10 cellular contexts compared by ENCODE assay signal in genomic region chr4:81214144-81214517, GRCh38. TPM values are rescaled to one million over a fixed set of nuclear protein-coding genes. Genes with fewer than 3 reads are reported as not detected.
DNase-seq lines count a peak whose midpoint lies in the region; ATAC-seq and TF ChIP-seq lines count a peak whose summit lies in the region.
"Had no signal": no experiment of that assay in that cellular context is flagged by ENCODE, and none has a peak within 500 bp of the region (broad histone marks: within the 10 kb centered on the region; RNA-seq: fewer than 3 reads in every experiment).

No MANE protein-coding gene starts in this region.

- H3K27me3 Mint-ChIP-seq in T-helper 1 cell treated with Interleukin-12 subunit alpha and Interleukin-12 subunit beta and Interleukin-4 antibody, amounts not matched to agents 30 μg/mL and 1 μg/mL, for 36 hours (ENCODE audit: low read depth) = peaks cover 34% of the 10 kb centered on the region
- H3K27me3 Mint-ChIP-seq in stimulated activated naive CD8-positive, alpha-beta T cell treated with anti-CD3 and anti-CD28 coated beads, Interleukin-15, amount 100 ng/mL, for 72 hours = peaks cover 46% of the 10 kb centered on the region

- H3K9me3 Mint-ChIP-seq in T-helper 1 cell treated with Interleukin-12 subunit alpha and Interleukin-12 subunit beta and Interleukin-4 antibody, amounts not matched to agents 30 μg/mL and 1 μg/mL, for 36 hours = no peaks in the 10 kb centered on the region
- no peaks in the 10 kb centered on the region for H3K9me3 Mint-ChIP-seq in stimulated activated naive CD8-positive, alpha-beta T cell treated with anti-CD3 and anti-CD28 coated beads, Interleukin-15, amount 100 ng/mL, for 72 hours

- intact Hi-C loops in ascending aorta (cut with DNase I) = no loop called here

- H3K27ac ChIP-seq in ascending aorta = no peak overlapping the region

- H3K4me1 ChIP-seq in ascending aorta = peaks cover 0 to 4% of the 10 kb centered on the region in 2 donors

- H3K9me3 ChIP-seq in ascending aorta (no peaks in the 10 kb centered on the region), iPS-18c (ENCODE audit: control insufficient read depth, insufficient read depth, low read length) (peaks cover under 1% of the 10 kb centered on the region)

- H3K4me1 Mint-ChIP-seq in T-helper 1 cell treated with Interleukin-12 subunit alpha and Interleukin-12 subunit beta and Interleukin-4 antibody, amounts not matched to agents 30 μg/mL and 1 μg/mL, for 36 hours (ENCODE audit: low read depth) = peaks cover 1% of the 10 kb centered on the region
- H3K4me1 Mint-ChIP-seq in stimulated activated naive CD8-positive, alpha-beta T cell treated with anti-CD3 and anti-CD28 coated beads, Interleukin-15, amount 100 ng/mL, for 72 hours = peaks cover 15% of the 10 kb centered on the region

- DNase-seq in T-helper 1 cell (no peak), ascending aorta (ENCODE audit: low spot score in 2 of 2) (no peak), G401 (ENCODE audit: low spot score) (no peak), AG08395 (ENCODE audit: low spot score) (no peak)
- no peak for DNase-seq in stimulated activated naive CD8-positive, alpha-beta T cell treated with anti-CD3 and anti-CD28 coated beads, Interleukin-15, amount 100 ng/mL, for 72 hours
- DNase-seq: ACHN; activated CD4-positive, CD25-positive, alpha-beta regulatory T cell treated with anti-CD3 and anti-CD28 coated beads, Interleukin-2, amount 50 U/mL, for 72 hours had no signal

- H3K36me3 Mint-ChIP-seq in T-helper 1 cell treated with Interleukin-12 subunit alpha and Interleukin-12 subunit beta and Interleukin-4 antibody, amounts not matched to agents 30 μg/mL and 1 μg/mL, for 36 hours (ENCODE audit: low read depth) = no peaks in the 10 kb centered on the region

- no peaks in the 10 kb centered on the region for H3K27me3 ChIP-seq in ascending aorta

- H3K27ac Mint-ChIP-seq in T-helper 1 cell treated with Interleukin-12 subunit alpha and Interleukin-12 subunit beta and Interleukin-4 antibody, amounts not matched to agents 30 μg/mL and 1 μg/mL, for 36 hours = no peak overlapping the region
- no peak overlapping the region for H3K27ac Mint-ChIP-seq in stimulated activated naive CD8-positive, alpha-beta T cell treated with anti-CD3 and anti-CD28 coated beads, Interleukin-15, amount 100 ng/mL, for 72 hours

- in situ Hi-C loops in G401 (cut with HindIII; ENCODE audit: low sequenced_read_pairs) = no loop called here

- TF ChIP-seq CTCF in ascending aorta (IDR thresholded peaks at IDR 0.05) = no peak

- ATAC-seq in stimulated activated naive CD8-positive, alpha-beta T cell treated with anti-CD3 and anti-CD28 coated beads, Interleukin-15, amount 100 ng/mL, for 72 hours = peak; percentile 18
- no peak for ATAC-seq in GM21367 (IDR thresholded peaks at IDR 0.05; ENCODE audit: unreplicated experiment)

- no peaks in the 10 kb centered on the region for H3K36me3 ChIP-seq in ascending aorta

- H3K4me3 ChIP-seq in ascending aorta (peak overlapping the region; percentile 58 to 67), iPS-18c (ENCODE audit: insufficient read depth, low read depth, low read length) (peak overlapping the region; percentile 67)

- peak overlapping the region; percentile 72 for H3K4me3 Mint-ChIP-seq in T-helper 1 cell treated with Interleukin-12 subunit alpha and Interleukin-12 subunit beta and Interleukin-4 antibody, amounts not matched to agents 30 μg/mL and 1 μg/mL, for 36 hours
- peak overlapping the region; percentile 81 to 84 for H3K4me3 Mint-ChIP-seq in stimulated activated naive CD8-positive, alpha-beta T cell treated with anti-CD3 and anti-CD28 coated beads, Interleukin-15, amount 100 ng/mL, for 72 hours

RNA-seq across cellular contexts. Expression of gene PRKG2, which starts 0.9 kb away (rescaled TPM):
- not detected for total RNA-seq in ascending aorta
- not detected in 2 replicates for total RNA-seq in G401 (2014; rRNA removed; shearing (Covaris generic))
